8 cellular contexts compared by ENCODE assay signal in the genomic region with DNA sequence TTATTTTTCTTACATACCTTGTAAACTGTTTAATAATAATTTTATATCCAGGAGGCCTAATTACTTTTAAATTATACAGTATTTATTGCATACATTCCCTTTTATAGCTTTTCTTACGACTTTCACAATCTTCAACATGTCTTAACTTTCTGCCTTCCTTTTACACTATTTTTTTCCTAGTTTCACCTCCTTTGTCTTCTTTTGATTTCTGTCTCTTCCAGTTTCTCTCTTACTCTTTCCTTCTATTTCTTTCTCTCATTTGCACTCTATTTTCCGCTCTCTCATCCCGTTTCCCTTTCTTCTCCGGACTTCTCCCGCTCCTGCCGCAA. TPM values are rescaled to one million over a fixed set of nuclear protein-coding genes. Genes with fewer than 3 reads are reported as not detected.
DNase-seq lines count a peak whose midpoint lies in the region; ATAC-seq and TF ChIP-seq lines count a peak whose summit lies in the region.

No MANE protein-coding gene starts in this region.

- no peak overlapping the region for H3K27ac ChIP-seq in CD4-positive, CD25-positive, alpha-beta regulatory T cell (ENCODE audit: insufficient read depth, low read length, poor library complexity, severe bottlenecking)
- H3K27ac ChIP-seq in SJSA1 (peak overlapping the region; percentile 80), neutrophil (peak overlapping the region; percentile 89)

- TF ChIP-seq CTCF in fibroblast of mammary gland (conservative IDR thresholded peaks at IDR 0.05; ENCODE audit: control insufficient read depth, insufficient read depth, low read depth, low read length) (no peak), neutrophil (IDR thresholded peaks at IDR 0.05) (no peak)

- H3K36me3 ChIP-seq in CD4-positive, CD25-positive, alpha-beta regulatory T cell (ENCODE audit: control insufficient read depth, insufficient read depth, low read length) = peaks cover 13% of the 10 kb centered on the region
- H3K36me3 ChIP-seq in SJSA1 (peaks cover 18% of the 10 kb centered on the region), neutrophil (peaks cover 12% of the 10 kb centered on the region)

- H3K4me1 Mint-ChIP-seq in CD4-positive, CD25-positive, alpha-beta regulatory T cell = peaks cover 11 to 20% (median 13%) of the 10 kb centered on the region in 4 donors

- ATAC-seq in CD4-positive, CD25-positive, alpha-beta regulatory T cell (ENCODE audit: low read depth in 2 of 2) = no peak
- ATAC-seq in HG02870 (IDR thresholded peaks at IDR 0.05; ENCODE audit: unreplicated experiment) = no peak
- no peak for ATAC-seq in GM19397 (IDR thresholded peaks at IDR 0.05; ENCODE audit: unreplicated experiment)

- H3K27ac Mint-ChIP-seq in CD4-positive, CD25-positive, alpha-beta regulatory T cell = peak overlapping the region in 2 of 3 donors; percentile 13 to 75

- no peaks in the 10 kb centered on the region for H3K27me3 Mint-ChIP-seq in CD4-positive, CD25-positive, alpha-beta regulatory T cell

- no peak overlapping the region for H3K4me3 ChIP-seq in CD4-positive, CD25-positive, alpha-beta regulatory T cell (ENCODE audit: low read depth, low read length)
- H3K4me3 ChIP-seq in SJSA1 = peak overlapping the region; percentile 46
- peak overlapping the region; percentile 72 for H3K4me3 ChIP-seq in fibroblast of mammary gland (ENCODE audit: control insufficient read depth, low read depth, low read length)
- H3K4me3 ChIP-seq in neutrophil (ENCODE audit: low read depth in 1 of 2, low read length in 1 of 2) = peak overlapping the region; percentile 65 to 70

- H3K36me3 Mint-ChIP-seq in CD4-positive, CD25-positive, alpha-beta regulatory T cell = peaks cover 40% of the 10 kb centered on the region

- H3K9me3 Mint-ChIP-seq in CD4-positive, CD25-positive, alpha-beta regulatory T cell = peaks cover 0 to 14% (median 0%) of the 10 kb centered on the region in 7 donors

- no peak for DNase-seq in CD4-positive, CD25-positive, alpha-beta regulatory T cell
- DNase-seq in SJSA1 (ENCODE audit: low read depth in 1 of 2, low spot score in 2 of 2) (no peak), fibroblast of mammary gland (ENCODE audit: low read depth) (no peak), dermis blood vessel endothelial cell (no peak), SKM-1 (lab: John Stamatoyannopoulos, UW; ENCODE audit: unreplicated experiment) (no peak)

- no peaks in the 10 kb centered on the region for H3K9me3 ChIP-seq in CD4-positive, CD25-positive, alpha-beta regulatory T cell (ENCODE audit: control insufficient read depth in 2 of 2, low read length in 2 of 2)
- H3K9me3 ChIP-seq in SJSA1 (replicated peaks) = no peaks in the 10 kb centered on the region
- H3K9me3 ChIP-seq in neutrophil = no peaks in the 10 kb centered on the region

- H3K4me1 ChIP-seq in CD4-positive, CD25-positive, alpha-beta regulatory T cell (ENCODE audit: control insufficient read depth, insufficient read depth, low read length, poor library complexity, severe bottlenecking) = no peaks in the 10 kb centered on the region
- H3K4me1 ChIP-seq in SJSA1 (replicated peaks) = peaks cover 14% of the 10 kb centered on the region
- H3K4me1 ChIP-seq in neutrophil (ENCODE audit: control insufficient read depth in 1 of 2, insufficient read depth in 1 of 2, low read depth in 1 of 2, low read length in 1 of 2) = peaks cover 82 to 86% of the 10 kb centered on the region in 2 experiments

- H3K27me3 ChIP-seq in CD4-positive, CD25-positive, alpha-beta regulatory T cell (ENCODE audit: control insufficient read depth, insufficient read depth, low read length) = no peaks in the 10 kb centered on the region
- H3K27me3 ChIP-seq in SJSA1 (replicated peaks) (no peaks in the 10 kb centered on the region), neutrophil (no peaks in the 10 kb centered on the region)

- peak overlapping the region in 3 of 4 donors; percentile 53 to 79 (median 72) for H3K4me3 Mint-ChIP-seq in CD4-positive, CD25-positive, alpha-beta regulatory T cell

RNA-seq across cellular contexts. Expression of a gene that starts 11.5 kb away (rescaled TPM):
- 16.6 TPM for total RNA-seq in CD4-positive, CD25-positive, alpha-beta regulatory T cell
- 10 to 100 TPM in 1 of 4 donors, 1 to 10 TPM in 3; 4.8 to 11.7 (median 6.8) TPM for polyA plus RNA-seq in CD4-positive, CD25-positive, alpha-beta regulatory T cell
- 3.3 and 3.5 TPM in 2 replicates for total RNA-seq in SJSA1 (2014; rRNA removed; shearing (Covaris generic))
- 7.4 and 9.9 TPM in 2 replicates for total RNA-seq in dermis blood vessel endothelial cell

RNA-seq across cellular contexts. Expression of a gene that starts 26.9 kb away (rescaled TPM):
- 23.6 TPM for total RNA-seq in CD4-positive, CD25-positive, alpha-beta regulatory T cell
- polyA plus RNA-seq in CD4-positive, CD25-positive, alpha-beta regulatory T cell = 1 to 10 TPM; 1.3 to 3.4 (median 2.1) TPM
- 11.4 and 13.6 TPM in 2 replicates for total RNA-seq in SJSA1 (2014; rRNA removed; shearing (Covaris generic))
- 24.2 and 27.2 TPM in 2 replicates for total RNA-seq in dermis blood vessel endothelial cell

RNA-seq across cellular contexts. Expression of a gene that starts 33.8 kb away (rescaled TPM):
- 39.4 TPM for total RNA-seq in CD4-positive, CD25-positive, alpha-beta regulatory T cell
- 10 to 100 TPM; 18.7 to 32.2 (median 31.3) TPM for polyA plus RNA-seq in CD4-positive, CD25-positive, alpha-beta regulatory T cell
- 10.7 and 18.2 TPM in 2 replicates for total RNA-seq in SJSA1 (2014; rRNA removed; shearing (Covaris generic))
- 13.1 and 31.0 TPM in 2 replicates for total RNA-seq in dermis blood vessel endothelial cell

RNA-seq across cellular contexts. Expression of a gene that starts 46.4 kb away (rescaled TPM):
- 45.3 TPM for total RNA-seq in CD4-positive, CD25-positive, alpha-beta regulatory T cell
- polyA plus RNA-seq in CD4-positive, CD25-positive, alpha-beta regulatory T cell = 1 to 10 TPM; 2.7 to 6.1 (median 3.5) TPM
- total RNA-seq in SJSA1 (2014; rRNA removed; shearing (Covaris generic)) = 12.3 and 13.3 TPM in 2 replicates
- total RNA-seq in dermis blood vessel endothelial cell = 29.4 and 36.3 TPM in 2 replicates

RNA-seq across cellular contexts. Expression of a gene that starts 56.6 kb away (rescaled TPM):
- total RNA-seq in CD4-positive, CD25-positive, alpha-beta regulatory T cell = 15.4 TPM
- polyA plus RNA-seq in CD4-positive, CD25-positive, alpha-beta regulatory T cell = 10 to 100 TPM in 1 of 4 donors, 1 to 10 TPM in 3; 2.9 to 12.2 (median 7.5) TPM
- 5.7 and 13.0 TPM in 2 replicates for total RNA-seq in SJSA1 (2014; rRNA removed; shearing (Covaris generic))
- total RNA-seq in dermis blood vessel endothelial cell = 14.6 and 18.1 TPM in 2 replicates
